24 cellular contexts compared by ENCODE assay signal in the genomic region with DNA sequence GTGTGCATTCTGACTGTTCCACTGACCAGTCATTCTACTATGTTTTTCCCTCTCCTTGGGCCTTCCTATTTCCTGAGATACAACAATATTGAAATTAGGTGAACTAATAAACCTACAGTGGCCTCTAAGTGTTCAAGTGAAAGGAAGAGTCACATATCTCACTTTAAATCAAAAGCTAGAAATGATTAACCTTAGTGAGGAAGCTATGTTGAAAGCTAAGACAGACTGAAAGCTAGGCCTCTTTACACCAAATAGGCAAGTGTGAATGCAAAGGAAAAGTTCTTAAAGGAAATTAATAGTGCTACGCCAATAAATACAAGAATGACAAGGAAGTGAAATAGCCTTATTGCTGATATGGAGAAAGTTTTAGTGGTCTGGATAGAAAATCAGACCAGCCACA. TPM values are rescaled to one million over a fixed set of nuclear protein-coding genes. Genes with fewer than 3 reads are reported as not detected.
A peak's percentile ranks its signal among the peaks of the same experiment; 100 is the strongest.
DNase-seq lines count a peak whose midpoint lies in the region; ATAC-seq, FAIRE-seq and TF ChIP-seq lines count a peak whose summit lies in the region.
"Had no signal": no experiment of that assay in that cellular context is flagged by ENCODE, and none has a peak within 500 bp of the region (broad histone marks: within the 10 kb centered on the region; RNA-seq: fewer than 3 reads in every experiment).

No MANE protein-coding gene starts in this region.

- no peaks in the 10 kb centered on the region for H3K79me2 ChIP-seq in osteoblast (ENCODE audit: insufficient read depth, low read length)
- H3K79me2 ChIP-seq in PC-9 (ENCODE audit: low read depth) = no peaks in the 10 kb centered on the region

- H3K4me3 Mint-ChIP-seq in osteocyte (ENCODE audit: unreplicated experiment) = no peak overlapping the region
- H3K4me3 Mint-ChIP-seq: CD4-positive, alpha-beta T cell; T-helper 2 cell treated with Interferon-gamma antibody and Interleukin-4, amounts not matched to agents 5 μg/mL and 100 μg/mL, for 36 hours had no signal

- H3K4me3 ChIP-seq in osteoblast (ENCODE audit: insufficient read depth, low read length) (no peak overlapping the region), PC-9 (no peak overlapping the region)

- H3K27ac Mint-ChIP-seq in osteocyte (ENCODE audit: unreplicated experiment) = no peak overlapping the region
- H3K27ac Mint-ChIP-seq: CD4-positive, alpha-beta T cell; T-helper 2 cell treated with Interferon-gamma antibody and Interleukin-4, amounts not matched to agents 5 μg/mL and 100 μg/mL, for 36 hours had no signal

- no peak overlapping the region for H3K4me2 ChIP-seq in osteoblast (ENCODE audit: insufficient read depth, low read length)
- no peak overlapping the region for H3K4me2 ChIP-seq in PC-9
- H3K4me2 ChIP-seq: SK-N-SH had no signal

- ATAC-seq in GM18909 (IDR thresholded peaks at IDR 0.05; ENCODE audit: poor library complexity, unreplicated experiment) (peak; percentile 78), GM21423 (IDR thresholded peaks at IDR 0.05; ENCODE audit: unreplicated experiment) (peak; percentile 68)

- H2AFZ ChIP-seq in osteoblast (ENCODE audit: low read length) = no peak overlapping the region
- H2AFZ ChIP-seq in PC-9 = no peak overlapping the region

- TF ChIP-seq CTCF in osteocyte (IDR thresholded peaks at IDR 0.05) = no peak
- no peak for TF ChIP-seq CTCF in osteoblast (IDR thresholded peaks at IDR 0.05; ENCODE audit: extremely low read depth, low read depth, low read length)
- TF ChIP-seq CTCF in PC-9 (conservative IDR thresholded peaks at IDR 0.05) = no peak

- H3F3A ChIP-seq in PC-9 (ENCODE audit: insufficient read depth, low read depth) = no peaks in the 10 kb centered on the region

- no peaks in the 10 kb centered on the region for H3K4me1 ChIP-seq in osteoblast (ENCODE audit: insufficient read depth, low read length)
- H3K4me1 ChIP-seq in PC-9 (replicated peaks; ENCODE audit: insufficient read depth) = no peaks in the 10 kb centered on the region
- H3K4me1 ChIP-seq: BE2C, Caco-2 had no signal

- H3K9me3 Mint-ChIP-seq in osteocyte (ENCODE audit: unreplicated experiment) = peaks cover 21% of the 10 kb centered on the region
- H3K9me3 Mint-ChIP-seq: CD4-positive, alpha-beta T cell; T-helper 2 cell treated with Interferon-gamma antibody and Interleukin-4, amounts not matched to agents 5 μg/mL and 100 μg/mL, for 36 hours had no signal

- H3K9me3 ChIP-seq in osteoblast (ENCODE audit: low read depth, low read length) (no peaks in the 10 kb centered on the region), PC-9 (ENCODE audit: insufficient read depth, low read depth) (no peaks in the 10 kb centered on the region)
- H3K9me3 ChIP-seq: BE2C, Caco-2, SK-N-SH had no signal

- no peaks in the 10 kb centered on the region for H3K27me3 Mint-ChIP-seq in osteocyte (ENCODE audit: unreplicated experiment)

- no peaks in the 10 kb centered on the region for H3K36me3 ChIP-seq in osteoblast (ENCODE audit: insufficient read depth, low read length)
- H3K36me3 ChIP-seq in PC-9 (ENCODE audit: low read depth) = no peaks in the 10 kb centered on the region
- H3K36me3 ChIP-seq: BE2C had no signal

- intact Hi-C loops in PC-9 (cut with micrococcal nuclease; ENCODE audit: unreplicated experiment) = no loop called here

- CTCF ChIA-PET in PC-9 (lab: Charles Lee) = no interaction called here

- peaks cover 5% of the 10 kb centered on the region for H3K36me3 Mint-ChIP-seq in osteocyte (ENCODE audit: unreplicated experiment)

- H3K9me2 ChIP-seq in PC-9 (ENCODE audit: insufficient read depth) = no peaks in the 10 kb centered on the region
- H3K9me2 ChIP-seq: SK-N-SH had no signal

- FAIRE-seq in GM18507 (lab: Jason Lieb, UNC) = peak; percentile 38
- FAIRE-seq: A204.1, H54 had no signal

- no TSS peak for BruUV-seq in PC-9 (replicated peaks; lab: Mats Ljungman, UMichigan)

- DNase-seq in GM18507 (ENCODE audit: extremely low spot score, insufficient read length, low read depth) = no peak
- DNase-seq in HT-29 (ENCODE audit: low spot score) = peak; percentile 47
- no peak for DNase-seq in osteocyte (ENCODE audit: extremely low spot score, unreplicated experiment)
- no peak for DNase-seq in osteoblast (ENCODE audit: insufficient read length, low spot score, missing footprints)
- DNase-seq in PC-9 = no peak
- DNase-seq in epidermal melanocyte (ENCODE audit: insufficient read length, low spot score) = no peak
- DNase-seq: BE2C; Caco-2; CD4-positive, alpha-beta T cell; DMS79; KG1; NCI-H187; NCI-H2227 treated with DMSO at 0.1 percent for 48 hours; NCI-H510A treated with DMSO at 0.1 percent for 48 hours; NCI-H774; RPMI8226; SHP77 treated with DMSO at 0.1 percent for 48 hours; SK-N-SH had no signal

- H3K27ac ChIP-seq in osteoblast (ENCODE audit: low read depth, low read length) = no peak overlapping the region
- no peak overlapping the region for H3K27ac ChIP-seq in PC-9

- H3K27me3 ChIP-seq in osteoblast (ENCODE audit: insufficient read depth, low read length) (no peaks in the 10 kb centered on the region), PC-9 (ENCODE audit: insufficient read depth, low read depth) (no peaks in the 10 kb centered on the region)
- H3K27me3 ChIP-seq: BE2C had no signal

- H3K4me1 Mint-ChIP-seq in osteocyte (ENCODE audit: unreplicated experiment) = no peaks in the 10 kb centered on the region

- H4K20me1 ChIP-seq in osteoblast (ENCODE audit: insufficient read depth, low read length) (no peaks in the 10 kb centered on the region), PC-9 (ENCODE audit: insufficient read depth) (no peaks in the 10 kb centered on the region)

- POLR2A ChIA-PET in PC-9 (lab: Charles Lee; ENCODE audit: unreplicated experiment) = no interaction called here

RNA-seq across cellular contexts. Expression of gene DYNC1I1, which starts 5.7 kb away (rescaled TPM):
- 0.13 and 0.31 TPM in 2 replicates for total RNA-seq in HT-29 (2014; rRNA removed; shearing (Covaris generic))
- total RNA-seq in osteocyte (43.3 and 43.4 TPM in 2 replicates), osteoblast (2.2 and 2.9 TPM in 2 replicates), PC-9 (2021) (not detected in 2 replicates)
- total RNA-seq: OCI-LY7 had no signal

Comparison
In these comparisons a context has a peak if more than half of its experiments do, and no peak if none do; other contexts are left out.
1. RNA of gene DYNC1I1, which starts 5.7 kb away (total RNA-seq): 43.3 to 43.4 TPM in osteocyte; 2.2 to 2.9 TPM in osteoblast, 0.13 to 0.31 TPM in HT-29 and not detected in PC-9; every median in the first group is over 10 times any median in the second.